2 cellular contexts compared by ENCODE assay signal in genomic region chr17:10556301-10557005, GRCh38.
A peak's percentile ranks its signal among the peaks of the same experiment; 100 is the strongest.
TF ChIP-seq lines count a peak whose summit lies in the region.

No MANE protein-coding gene starts in this region.

TF ChIP-seq in liver, 16 proteins besides CTCF, POLR2A, EP300 and RAD21:
- TF ChIP-seq REST (IDR thresholded peaks at IDR 0.05) = no peak
- peak; percentile 41 for TF ChIP-seq NR2F2 (IDR thresholded peaks at IDR 0.05)
- no peak for TF ChIP-seq GABPA (IDR thresholded peaks at IDR 0.05 in 1 of 2, conservative IDR thresholded peaks at IDR 0.05 in 1 of 2)

TF ChIP-seq in HepG2, 621 proteins besides CTCF, POLR2A, EP300 and RAD21:
- TF ChIP-seq BORCS8-MEF2B (CRISPR knock-in tag; IDR thresholded peaks at IDR 0.05) = no peak
- TF ChIP-seq THYN1 (CRISPR knock-in tag; IDR thresholded peaks at IDR 0.05; ENCODE audit: borderline replicate concordance, low read depth) = no peak
- TF ChIP-seq NCOR1 (IDR thresholded peaks at IDR 0.05; ENCODE audit: borderline replicate concordance, low read length) = no peak
- TF ChIP-seq SNRNP70 (IDR thresholded peaks at IDR 0.05; ENCODE audit: low read depth, low read length) = no peak
- TF ChIP-seq ZNF609 (CRISPR knock-in tag; IDR thresholded peaks at IDR 0.05; ENCODE audit: borderline replicate concordance) = no peak
- TF ChIP-seq ELF1 (CRISPR knock-in tag; IDR thresholded peaks at IDR 0.05) = no peak
- TF ChIP-seq ATM (IDR thresholded peaks at IDR 0.05; ENCODE audit: borderline replicate concordance) = no peak
- no peak for TF ChIP-seq ZNF83 (CRISPR knock-in tag; IDR thresholded peaks at IDR 0.05; ENCODE audit: borderline replicate concordance)
- TF ChIP-seq ZNF776 (CRISPR knock-in tag; IDR thresholded peaks at IDR 0.05) = no peak
- no peak for TF ChIP-seq ZNF737 (CRISPR knock-in tag; IDR thresholded peaks at IDR 0.05; ENCODE audit: borderline replicate concordance)
- no peak for TF ChIP-seq HOXA7 (CRISPR knock-in tag; IDR thresholded peaks at IDR 0.05)
- TF ChIP-seq ZNF569 (CRISPR knock-in tag; IDR thresholded peaks at IDR 0.05; ENCODE audit: borderline replicate concordance) = no peak
- TF ChIP-seq ZHX1 (CRISPR knock-in tag; IDR thresholded peaks at IDR 0.05; ENCODE audit: low read depth) = no peak
- no peak for TF ChIP-seq EED (CRISPR knock-in tag; IDR thresholded peaks at IDR 0.05)
- no peak for TF ChIP-seq ZHX2 (IDR thresholded peaks at IDR 0.05; ENCODE audit: low read depth)
- no peak for TF ChIP-seq ZHX2 (CRISPR knock-in tag; IDR thresholded peaks at IDR 0.05; ENCODE audit: borderline replicate concordance)
- no peak for TF ChIP-seq KDM2A (CRISPR knock-in tag; IDR thresholded peaks at IDR 0.05; ENCODE audit: borderline replicate concordance, low read depth)
- TF ChIP-seq ZNF446 (CRISPR knock-in tag; IDR thresholded peaks at IDR 0.05) = no peak
- no peak for TF ChIP-seq RNF2 (conservative IDR thresholded peaks at IDR 0.05; ENCODE audit: low read depth)
- no peak for TF ChIP-seq TBP (CRISPR knock-in tag; IDR thresholded peaks at IDR 0.05)
- no peak for TF ChIP-seq SMC3 (IDR thresholded peaks at IDR 0.05; ENCODE audit: low read length)
